In the genomic region with DNA sequence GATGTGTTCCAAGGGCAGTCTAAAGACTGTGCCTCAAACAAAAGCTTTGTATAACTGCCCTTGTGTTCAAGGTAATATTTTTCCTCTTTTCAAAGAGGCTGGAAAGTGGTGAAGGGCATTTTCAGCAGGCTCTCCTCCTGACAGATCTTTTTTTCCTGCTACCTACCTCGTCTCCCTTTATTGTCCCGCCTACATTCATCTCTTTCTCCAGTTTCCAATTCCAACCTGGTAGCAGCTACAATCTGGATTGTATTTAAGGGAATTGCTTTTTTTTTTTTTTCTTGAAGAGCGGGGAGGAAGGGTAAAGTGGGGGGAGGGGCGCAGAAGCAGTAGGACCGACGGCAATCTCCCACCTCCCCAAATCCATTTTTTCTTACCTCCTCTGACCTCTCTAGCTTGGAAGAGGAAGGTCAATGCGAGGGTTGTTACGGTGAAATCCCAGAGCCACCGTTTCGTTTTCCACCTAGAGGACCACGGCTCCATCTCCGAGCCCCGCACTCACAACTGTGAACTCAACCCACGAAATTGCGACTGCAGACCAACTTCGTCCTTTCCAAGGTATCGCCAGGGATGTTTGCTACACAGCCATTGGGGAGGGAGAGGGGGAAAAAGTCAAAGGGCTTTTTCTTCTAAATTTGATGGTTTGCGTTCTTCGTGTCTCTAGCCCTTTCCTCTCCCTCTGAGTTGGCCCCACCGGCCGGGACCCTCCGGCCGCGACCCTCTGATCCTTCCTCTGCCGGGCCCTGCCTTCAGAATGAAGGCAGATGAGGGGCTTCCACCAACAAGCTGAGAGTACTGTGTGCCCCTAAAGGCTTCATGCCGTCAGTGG, we compare ENCODE assay signal across 10 cellular contexts. TPM values are rescaled to one million over a fixed set of nuclear protein-coding genes. Genes with fewer than 3 reads are reported as not detected.
DNase-seq lines count a peak whose midpoint lies in the region; ATAC-seq, FAIRE-seq and TF ChIP-seq lines count a peak whose summit lies in the region.
"Had no signal": no experiment of that assay in that cellular context is flagged by ENCODE, and none has a peak within 500 bp of the region (broad histone marks: within the 10 kb centered on the region; RNA-seq: fewer than 3 reads in every experiment).

COL11A1 (minus strand) TSS at position 827 of the 829 bp plus-strand sequence; CDS start at position 483, 344 bp downstream.

- H2AFZ ChIP-seq in GM23338 (peak within 1 kb of the TSS; percentile 93), keratinocyte (ENCODE audit: control insufficient read depth, low read length) (no peak within 1 kb of the TSS)

- TF ChIP-seq POLR2A in gastrocnemius medialis (IDR thresholded peaks at IDR 0.05) = no peak

- H3K4me1 ChIP-seq in GM23338 (ENCODE audit: insufficient read depth) (peaks cover 18% of the 10 kb centered on the region), keratinocyte (ENCODE audit: control insufficient read depth, extremely low read depth, insufficient read depth, low read length) (peaks cover 3% of the 10 kb centered on the region), gastrocnemius medialis (peaks cover 0 to 26% of the 10 kb centered on the region in 2 donors)
- no peaks in the 10 kb centered on the region for H3K4me1 ChIP-seq in CD8-positive, alpha-beta T cell (ENCODE audit: insufficient read depth, low read length)

- H3K4me3 Mint-ChIP-seq in GM23338 = peak within 1 kb of the TSS; percentile 91
- peak within 1 kb of the TSS; percentile 87 to 94 (median 90) for H3K4me3 Mint-ChIP-seq in brain
- H3K4me3 Mint-ChIP-seq in CD8-positive, alpha-beta T cell = no peak within 1 kb of the TSS
- H3K4me3 Mint-ChIP-seq: stimulated activated effector memory CD8-positive, alpha-beta T cell treated with anti-CD3 and anti-CD28 coated beads, Interleukin-12 subunit alpha, Interleukin-12 subunit beta, amount 100 ng/mL, for 72 hours had no signal

- H3K79me2 ChIP-seq in GM23338 (replicated peaks; ENCODE audit: insufficient read depth) (no peaks in the 10 kb centered on the region), keratinocyte (ENCODE audit: control insufficient read depth, insufficient read depth, low read length) (no peaks in the 10 kb centered on the region)

- H3K4me3 ChIP-seq in GM23338 (peak within 1 kb of the TSS; percentile 88), keratinocyte (ENCODE audit: control insufficient read depth in 2 of 3, extremely low read depth in 1 of 3, insufficient read depth in 2 of 3, low read depth in 1 of 3, low read length in 3 of 3) (no peak within 1 kb of the TSS), gastrocnemius medialis (peak within 1 kb of the TSS; percentile 41 to 68 (median 50))
- no peak within 1 kb of the TSS for H3K4me3 ChIP-seq in CD8-positive, alpha-beta T cell (ENCODE audit: low read depth, low read length)

- CTCF ChIA-PET in CD8-positive, alpha-beta T cell (lab: Charles Lee) = no interaction called here

- H3F3A ChIP-seq in GM23338 (replicated peaks; ENCODE audit: low read depth) = no peaks in the 10 kb centered on the region

- H3K27me3 ChIP-seq in GM23338 (ENCODE audit: insufficient read depth) = peaks cover 8% of the 10 kb centered on the region
- H3K27me3 ChIP-seq in keratinocyte (ENCODE audit: control insufficient read depth, extremely low read depth, insufficient read depth, low read length) = peaks cover 7% of the 10 kb centered on the region
- peaks cover 7 to 8% (median 8%) of the 10 kb centered on the region in 3 donors for H3K27me3 ChIP-seq in gastrocnemius medialis
- peaks cover 7% of the 10 kb centered on the region for H3K27me3 ChIP-seq in CD8-positive, alpha-beta T cell (ENCODE audit: insufficient read depth, low read length)

- peak; percentile 11 for ATAC-seq in GM23338
- ATAC-seq in gastrocnemius medialis = no peak
- ATAC-seq in CD8-positive, alpha-beta T cell = no peak

- no peak for FAIRE-seq in keratinocyte (lab: Jason Lieb, UNC)

- TF ChIP-seq CTCF in GM23338 (conservative IDR thresholded peaks at IDR 0.05; ENCODE audit: low read depth in 2 of 2) (no peak), brain (conservative IDR thresholded peaks at IDR 0.05) (no peak), keratinocyte (optimal IDR thresholded peaks at IDR 0.05 in 1 of 3, IDR thresholded peaks at IDR 0.05 in 1 of 3, conservative IDR thresholded peaks at IDR 0.05 in 1 of 3; ENCODE audit: extremely low read depth in 1 of 3, insufficient read depth in 2 of 3, low read length in 3 of 3) (no peak), gastrocnemius medialis (IDR thresholded peaks at IDR 0.05 in 4 of 5, conservative IDR thresholded peaks at IDR 0.05 in 1 of 5) (no peak)
- no peak for TF ChIP-seq CTCF in CD8-positive, alpha-beta T cell (IDR thresholded peaks at IDR 0.05)

- H3K36me3 ChIP-seq in GM23338 (ENCODE audit: insufficient read depth) = no peaks in the 10 kb centered on the region
- no peaks in the 10 kb centered on the region for H3K36me3 ChIP-seq in keratinocyte (ENCODE audit: control insufficient read depth in 2 of 2, extremely low read depth in 1 of 2, insufficient read depth in 2 of 2, low read length in 2 of 2)
- no peaks in the 10 kb centered on the region for H3K36me3 ChIP-seq in gastrocnemius medialis
- H3K36me3 ChIP-seq in CD8-positive, alpha-beta T cell (ENCODE audit: insufficient read depth, low read length) = no peaks in the 10 kb centered on the region

- H3K9me1 ChIP-seq in keratinocyte (ENCODE audit: control insufficient read depth, extremely low read depth, insufficient read depth, low read length) = no peaks in the 10 kb centered on the region

- H3K36me3 Mint-ChIP-seq in GM23338 (ENCODE audit: low read depth) (no peaks in the 10 kb centered on the region), brain (no peaks in the 10 kb centered on the region)
- no peaks in the 10 kb centered on the region for H3K36me3 Mint-ChIP-seq in CD8-positive, alpha-beta T cell
- H3K36me3 Mint-ChIP-seq: stimulated activated effector memory CD8-positive, alpha-beta T cell treated with anti-CD3 and anti-CD28 coated beads, Interleukin-12 subunit alpha, Interleukin-12 subunit beta, amount 100 ng/mL, for 72 hours had no signal

- H3K4me2 ChIP-seq in GM23338 (peak within 1 kb of the TSS; percentile 77), keratinocyte (ENCODE audit: control insufficient read depth, extremely low read depth, insufficient read depth, low read depth, low read length) (peak within 1 kb of the TSS; percentile 39)

- no peak within 1 kb of the TSS for H3K27ac Mint-ChIP-seq in GM23338
- peak within 1 kb of the TSS; percentile 68 to 94 (median 76) for H3K27ac Mint-ChIP-seq in brain
- no peak within 1 kb of the TSS for H3K27ac Mint-ChIP-seq in CD8-positive, alpha-beta T cell
- H3K27ac Mint-ChIP-seq: stimulated activated effector memory CD8-positive, alpha-beta T cell treated with anti-CD3 and anti-CD28 coated beads, Interleukin-12 subunit alpha, Interleukin-12 subunit beta, amount 100 ng/mL, for 72 hours had no signal

- no peak within 1 kb of the TSS for H3K9ac ChIP-seq in keratinocyte (ENCODE audit: control insufficient read depth, extremely low read depth, insufficient read depth, low read length)

- in situ Hi-C loops in gastrocnemius medialis (cut with MboI; ENCODE audit: low sequenced_read_pairs in 4 of 4) = loop anchor here in 2 of 4 donors (25.0 kb wide), 2 partner anchors 354 to 404 kb away; no protein-coding TSS in a partner anchor

- DNase-seq in GM23338 (ENCODE audit: low spot score) (peak; percentile 41), keratinocyte (ENCODE audit: low read depth, low spot score) (no peak), gastrocnemius medialis (no peak), foreskin melanocyte (no peak), NCI-H2081 (lab: John Stamatoyannopoulos, UW) (no peak), epidermal melanocyte (ENCODE audit: insufficient read length, low spot score) (no peak)
- no peak for DNase-seq in CD8-positive, alpha-beta T cell
- DNase-seq: activated gamma-delta T cell treated with Interleukin-2 at 50 U/mL for 16 hours had no signal

- H3K27me3 Mint-ChIP-seq in GM23338 (ENCODE audit: insufficient read depth, low read depth, poor library complexity) (peaks cover 10% of the 10 kb centered on the region), brain (peaks cover 13% of the 10 kb centered on the region)
- H3K27me3 Mint-ChIP-seq in CD8-positive, alpha-beta T cell (ENCODE audit: low read depth) = peaks cover 25% of the 10 kb centered on the region

- intact Hi-C loops in gastrocnemius medialis (cut with DNase I; ENCODE audit: low total_unique reads) = loop anchor here (2.0 to 5.0 kb wide), 2 partner anchors 354 to 407 kb away; no protein-coding TSS in a partner anchor
- intact Hi-C loops in CD8-positive, alpha-beta T cell (cut with DNase I, micrococcal nuclease) = no loop called here

- H3K9me3 ChIP-seq in keratinocyte (ENCODE audit: control insufficient read depth, low read depth, low read length) = no peaks in the 10 kb centered on the region
- H3K9me3 ChIP-seq in gastrocnemius medialis = no peaks in the 10 kb centered on the region
- H3K9me3 ChIP-seq in CD8-positive, alpha-beta T cell (ENCODE audit: low read length) = no peaks in the 10 kb centered on the region

- dilution Hi-C loops in keratinocyte (cut with MboI; ENCODE audit: extremely low pct_ligation_motif_present, low sequenced_read_pairs) = no loop called here

- H4K20me1 ChIP-seq in GM23338 (replicated peaks; ENCODE audit: insufficient read depth) (no peaks in the 10 kb centered on the region), keratinocyte (ENCODE audit: control insufficient read depth, extremely low read depth, insufficient read depth, low read length) (no peaks in the 10 kb centered on the region)

- POLR2A ChIA-PET in CD8-positive, alpha-beta T cell (lab: Charles Lee) = no interaction called here

- H3K27ac ChIP-seq in GM23338 (ENCODE audit: low read depth) (0 out of 2 replicates have a peak within 1 kb of the TSS, but pooled peaks have one; percentile 8), keratinocyte (ENCODE audit: control insufficient read depth, insufficient read depth, low read length) (no peak within 1 kb of the TSS), gastrocnemius medialis (no peak within 1 kb of the TSS)
- no peak within 1 kb of the TSS for H3K27ac ChIP-seq in CD8-positive, alpha-beta T cell (ENCODE audit: low read depth, low read length)

- H3K4me1 Mint-ChIP-seq in GM23338 (peaks cover 24% of the 10 kb centered on the region), brain (peaks cover 58% of the 10 kb centered on the region)
- H3K4me1 Mint-ChIP-seq in CD8-positive, alpha-beta T cell (ENCODE audit: low read depth) = peaks cover 12% of the 10 kb centered on the region

- H3K9me3 Mint-ChIP-seq in GM23338 (no peaks in the 10 kb centered on the region), brain (no peaks in the 10 kb centered on the region)
- H3K9me3 Mint-ChIP-seq in CD8-positive, alpha-beta T cell = no peaks in the 10 kb centered on the region

- H3K9me2 ChIP-seq in GM23338 (ENCODE audit: insufficient read depth) = no peaks in the 10 kb centered on the region

RNA-seq across cellular contexts. Expression of gene COL11A1, which starts in this region (rescaled TPM):
- 12.5 and 19.2 TPM in 2 replicates for total RNA-seq in GM23338 (2014; rRNA removed; shearing (Covaris generic))
- polyA plus RNA-seq in GM23338 (2016; fragmentation: Nextera tagmentation; extraction: Ambion mirVana) = 10.3 and 12.3 TPM in 2 replicates
- polyA plus RNA-seq in brain (ENCODE audit: insufficient read depth, low read depth, low replicate concordance) = 0.58 TPM
- polyA plus RNA-seq in keratinocyte = 0.06 to 0.37 TPM (median 0.06 TPM) in 3 replicates
- not detected for polyA plus RNA-seq in keratinocyte (2011; ENCODE audit: low read depth)
- polyA plus RNA-seq in keratinocyte (2011; cell fraction: cytosol; rRNA removed) = 0.05 and 0.15 TPM in 2 replicates
- polyA plus RNA-seq in keratinocyte (2011; cell fraction: nucleus; rRNA removed) = 0.23 and 0.41 TPM in 2 replicates
- 0.16 TPM in 1 of 2 replicates, not detected in the other for polyA plus RNA-seq in keratinocyte (2012; ENCODE audit: low replicate concordance)
- polyA minus RNA-seq in keratinocyte = not detected in 3 replicates
- not detected for polyA minus RNA-seq in keratinocyte (2011; cell fraction: cytosol; rRNA and poly(A)+ RNA removed)
- not detected in 2 replicates for polyA minus RNA-seq in keratinocyte (2011; cell fraction: nucleus; rRNA and poly(A)+ RNA removed)
- total RNA-seq in gastrocnemius medialis = under 1 TPM in 2 of 4 donors, not detected in 2; 0.26 to 0.53 TPM
- not detected for total RNA-seq in CD8-positive, alpha-beta T cell

Comparison
In these comparisons a context has a peak if more than half of its experiments do, and no peak if none do; other contexts are left out.
1. H3K4me3 ChIP-seq: peak in GM23338 (single experiment) and gastrocnemius medialis (4 of 4); none in keratinocyte (0 of 3) and CD8-positive, alpha-beta T cell (single experiment).
2. H3K27ac Mint-ChIP-seq: peak in brain (5 of 5); none in GM23338 (single experiment) and CD8-positive, alpha-beta T cell (single experiment).